ENCODE assay signal across 19 cellular contexts in the genomic region with DNA sequence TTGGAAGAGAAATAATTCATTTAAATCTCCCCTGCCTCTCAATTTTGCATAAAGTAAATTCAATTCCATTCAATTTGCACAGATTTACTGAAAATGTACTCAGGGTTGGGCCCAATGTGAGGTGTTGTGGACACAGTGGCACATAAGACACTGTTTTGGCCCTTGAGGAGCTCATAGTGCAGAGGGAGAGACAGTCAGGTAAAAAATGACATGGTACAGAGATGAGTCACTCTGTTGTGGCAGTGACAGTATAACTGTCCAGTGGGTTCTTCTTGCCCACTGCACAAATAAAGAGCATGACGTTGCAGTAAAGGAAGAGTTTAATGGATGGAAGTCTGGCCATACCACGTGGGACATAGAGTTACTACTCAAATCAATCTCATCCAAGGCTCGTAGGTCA.
DNase-seq lines count a peak whose midpoint lies in the region; ATAC-seq, FAIRE-seq and TF ChIP-seq lines count a peak whose summit lies in the region.
"Had no signal": no experiment of that assay in that cellular context is flagged by ENCODE, and none has a peak within 500 bp of the region (broad histone marks: within the 10 kb centered on the region; RNA-seq: fewer than 3 reads in every experiment).

No MANE protein-coding gene starts in this region.

- H3K79me2 ChIP-seq in HepG2 (ENCODE audit: insufficient read depth, low read length) (no peaks in the 10 kb centered on the region), GM12878 (ENCODE audit: control insufficient read depth, insufficient read depth, low read length) (no peaks in the 10 kb centered on the region)

- CTCF ChIA-PET in HepG2 (lab: Yijun Ruan, JAX; ENCODE audit: low intra/inter-chr PET ratio, low total read pairs): no interaction called here
- CTCF ChIA-PET in GM12878 (lab: Yijun Ruan, JAX): interaction anchor here (0.6 kb wide), 1 partner anchor 365 kb away, joined by 3 read pairs; no protein-coding TSS in a partner anchor

- RAD21 ChIA-PET in GM12878 (lab: Charles Lee; ENCODE audit: unreplicated experiment): no interaction called here

- FAIRE-seq in HepG2 (lab: Jason Lieb, UNC): no peak
- no peak for FAIRE-seq in RCC 7860 (lab: Jason Lieb, UNC)
- FAIRE-seq in GM12878 (lab: Jason Lieb, UNC): no peak

- POLR2A ChIA-PET in HepG2 (lab: Yijun Ruan, JAX): no interaction called here
- POLR2A ChIA-PET in GM12878 (lab: Charles Lee): no interaction called here

- 0% methylated on average over 3 of the region's 3 CpGs for WGBS in HepG2 (ENCODE audit: low lambda C conversion rate)
- 70% methylated on average over 3 of the region's 3 CpGs for WGBS in right lobe of liver (ENCODE audit: insufficient coverage, low coverage, low lambda C conversion rate, missing lambda C conversion rate)
- 14% methylated on average over 3 of the region's 3 CpGs for WGBS in GM12878 (ENCODE audit: insufficient coverage, insufficient replicate concordance, low lambda C conversion rate, missing lambda C conversion rate)
- WGBS in thyroid gland, 2 donors: 86 to 98% methylated on average over 3 of the region's 3 CpGs

- H2AFZ ChIP-seq in HepG2 (ENCODE audit: low read length) (no peak overlapping the region), GM12878 (ENCODE audit: control insufficient read depth, low read depth, low read length) (no peak overlapping the region)
- H2AFZ ChIP-seq: GM23248 had no signal

- no peak for TF ChIP-seq RAD21 in HepG2 (CRISPR knock-in tag; IDR thresholded peaks at IDR 0.05)
- no peak for TF ChIP-seq RAD21 in GM12878 (IDR thresholded peaks at IDR 0.05; ENCODE audit: insufficient read depth, low read depth, low read length)

- ATAC-seq in HepG2 (no peak), right lobe of liver (no peak), GM12878 (peak; percentile 62), HG02763 (IDR thresholded peaks at IDR 0.05; ENCODE audit: unreplicated experiment) (no peak)

- BruUV-seq in HepG2 (replicated peaks; lab: Mats Ljungman, UMichigan) (no TSS peak), GM12878 (replicated peaks; lab: Mats Ljungman, UMichigan) (no TSS peak)

- H3K4me3 ChIP-seq in HepG2 (replicated peaks in 1 of 3; ENCODE audit: insufficient read depth in 1 of 3, low read depth in 2 of 3, low read length in 3 of 3): no peak overlapping the region
- no peak overlapping the region for H3K4me3 ChIP-seq in right lobe of liver
- no peak overlapping the region for H3K4me3 ChIP-seq in GM12878
- H3K4me3 ChIP-seq in vagina: no peak overlapping the region
- no peak overlapping the region for H3K4me3 ChIP-seq in thyroid gland (replicated peaks in 1 of 3)
- no peak overlapping the region for H3K4me3 ChIP-seq in coronary artery
- H3K4me3 ChIP-seq: GM23248 had no signal

- TF ChIP-seq POLR2A in HepG2 (IDR thresholded peaks at IDR 0.05; ENCODE audit: insufficient read depth in 1 of 2, low read depth in 2 of 2, low read length in 2 of 2): no peak
- no peak for TF ChIP-seq POLR2A in right lobe of liver (IDR thresholded peaks at IDR 0.05)
- TF ChIP-seq POLR2A in GM12878 (IDR thresholded peaks at IDR 0.05; ENCODE audit: low read depth, low read length): no peak
- TF ChIP-seq POLR2A in vagina (IDR thresholded peaks at IDR 0.05): no peak
- TF ChIP-seq POLR2A in thyroid gland (IDR thresholded peaks at IDR 0.05): no peak

- no peaks in the 10 kb centered on the region for H3K9me3 ChIP-seq in HepG2 (ENCODE audit: low read length)
- no peaks in the 10 kb centered on the region for H3K9me3 ChIP-seq in right lobe of liver
- H3K9me3 ChIP-seq in GM12878 (replicated peaks; ENCODE audit: control insufficient read depth, insufficient read depth, low read length): no peaks in the 10 kb centered on the region
- H3K9me3 ChIP-seq in vagina: no peaks in the 10 kb centered on the region
- no peaks in the 10 kb centered on the region for H3K9me3 ChIP-seq in thyroid gland

- in situ Hi-C loops in HepG2 (cut with HindIII; ENCODE audit: extremely low pct_ligation_motif_present, low pct_unique_long_range_greater_than_20kb): no loop called here
- in situ Hi-C loops in GM12878 (cut with MboI): no loop called here

- H3K27ac ChIP-seq in HepG2 (ENCODE audit: extremely low read length, insufficient read depth, low read length) (no peak overlapping the region), right lobe of liver (no peak overlapping the region), GM12878 (ENCODE audit: control insufficient read depth, insufficient read depth) (no peak overlapping the region), vagina (peak overlapping the region; percentile 75), thyroid gland (no peak overlapping the region), coronary artery (no peak overlapping the region)
- H3K27ac ChIP-seq: GM23248 had no signal

- TF ChIP-seq CTCF in HepG2 (CRISPR knock-in tag; IDR thresholded peaks at IDR 0.05) (no peak), right lobe of liver (IDR thresholded peaks at IDR 0.05) (no peak), GM12878 (IDR thresholded peaks at IDR 0.05 in 2 of 3, conservative IDR thresholded peaks at IDR 0.05 in 1 of 3; ENCODE audit: control insufficient read depth in 2 of 3, extremely low read depth in 1 of 3, insufficient read depth in 1 of 3, low read depth in 3 of 3, low read length in 3 of 3) (no peak), vagina (IDR thresholded peaks at IDR 0.05) (no peak), thyroid gland (IDR thresholded peaks at IDR 0.05) (no peak), coronary artery (IDR thresholded peaks at IDR 0.05) (no peak)

- SMC1A ChIA-PET in GM12878 (lab: Charles Lee; ENCODE audit: uncharacterized antibody, unreplicated experiment): interaction anchor here (1.3 kb wide), 1 partner anchor 10 kb away, joined by 3 read pairs; no protein-coding TSS in a partner anchor

- H4K20me1 ChIP-seq in HepG2 (ENCODE audit: insufficient read depth, low read length) (no peaks in the 10 kb centered on the region), GM12878 (ENCODE audit: control insufficient read depth, insufficient read depth) (no peaks in the 10 kb centered on the region)

- DNase-seq in HepG2 (ENCODE audit: low spot score) (no peak), right lobe of liver (no peak), RCC 7860 (ENCODE audit: low spot score) (peak; percentile 45), GM12878 (ENCODE audit: low read depth, low spot score) (no peak), vagina (ENCODE audit: extremely low spot score in 2 of 2) (no peak), thyroid gland (no peak), coronary artery (ENCODE audit: low spot score) (no peak)
- DNase-seq: DMS153, GM23248, H7, Kasumi-1, MV-4-11, NCI-H1105, NCI-H1436 treated with DMSO at 0.1 percent for 48 hours, NCI-H187 treated with DMSO at 0.1 percent for 48 hours, NCI-H2107, NCI-H524, NCI-H774 had no signal

- no peak for TF ChIP-seq EP300 in HepG2 (IDR thresholded peaks at IDR 0.05; ENCODE audit: low read depth in 2 of 2, low read length in 2 of 2)
- TF ChIP-seq EP300 in HepG2 (CRISPR knock-in tag; IDR thresholded peaks at IDR 0.05; ENCODE audit: borderline replicate concordance): no peak
- TF ChIP-seq EP300 in GM12878 (IDR thresholded peaks at IDR 0.05; ENCODE audit: borderline replicate concordance in 1 of 2, control insufficient read depth in 1 of 2, low read depth in 2 of 2, low read length in 2 of 2): no peak

- H3K36me3 ChIP-seq in HepG2 (replicated peaks in 1 of 2; ENCODE audit: control insufficient read depth in 1 of 2, insufficient read depth in 2 of 2, low read length in 2 of 2) (no peaks in the 10 kb centered on the region), right lobe of liver (no peaks in the 10 kb centered on the region), GM12878 (ENCODE audit: control insufficient read depth in 2 of 2, insufficient read depth in 2 of 2, low read length in 1 of 2) (no peaks in the 10 kb centered on the region), vagina (no peaks in the 10 kb centered on the region), thyroid gland (no peaks in the 10 kb centered on the region)

- no peaks in the 10 kb centered on the region; a peak in 1 of 5 replicates for H3K27me3 ChIP-seq in HepG2 (ENCODE audit: control insufficient read depth in 1 of 2, insufficient read depth in 2 of 2, low read length in 2 of 2)
- no peaks in the 10 kb centered on the region for H3K27me3 ChIP-seq in right lobe of liver
- no peaks in the 10 kb centered on the region for H3K27me3 ChIP-seq in GM12878 (replicated peaks in 1 of 2; ENCODE audit: control insufficient read depth in 2 of 2, insufficient read depth in 2 of 2, low read length in 1 of 2)
- H3K27me3 ChIP-seq in vagina: no peaks in the 10 kb centered on the region
- no peaks in the 10 kb centered on the region for H3K27me3 ChIP-seq in thyroid gland

- H3K4me1 ChIP-seq in HepG2 (ENCODE audit: insufficient read depth, low read length) (no peaks in the 10 kb centered on the region), right lobe of liver (no peaks in the 10 kb centered on the region), GM12878 (ENCODE audit: control insufficient read depth, insufficient read depth, low read length) (no peaks in the 10 kb centered on the region), vagina (peaks cover 33% of the 10 kb centered on the region), thyroid gland (peaks cover 0 to 5% of the 10 kb centered on the region in 2 donors)

- H3K4me2 ChIP-seq in HepG2 (ENCODE audit: low read depth, low read length): no peak overlapping the region
- H3K4me2 ChIP-seq in GM12878 (ENCODE audit: control insufficient read depth, insufficient read depth): no peak overlapping the region

- intact Hi-C loops in HepG2 (cut with micrococcal nuclease; ENCODE audit: unreplicated experiment) (no loop called here), right lobe of liver (cut with DNase I) (no loop called here), GM12878 (cut with micrococcal nuclease; ENCODE audit: unreplicated experiment) (no loop called here), vagina (cut with DNase I) (no loop called here), thyroid gland (cut with DNase I) (no loop called here)

- H3K9ac ChIP-seq in HepG2 (ENCODE audit: insufficient read depth, low read depth, low read length): no peak overlapping the region
- no peak overlapping the region for H3K9ac ChIP-seq in GM12878 (ENCODE audit: control insufficient read depth, insufficient read depth, low read length)
- H3K9ac ChIP-seq: GM23248 had no signal

TF ChIP-seq in HepG2, 621 proteins besides CTCF, POLR2A, EP300 and RAD21 (continues in another document):
- TF ChIP-seq CREB1 (IDR thresholded peaks at IDR 0.05) (peak; percentile 48; the same call in 1 of the 2 replicates), CREB1 (CRISPR knock-in tag; IDR thresholded peaks at IDR 0.05) (no peak)

TF ChIP-seq in GM12878, 131 proteins besides CTCF, POLR2A, EP300 and RAD21 (continues in another document):
- TF ChIP-seq ZSCAN29 (IDR thresholded peaks at IDR 0.05): no peak
- TF ChIP-seq TCF3 (IDR thresholded peaks at IDR 0.05; ENCODE audit: borderline replicate concordance, insufficient read depth, low read depth, low read length): no peak
